Comparison of ENCODE assay signal across 20 cellular contexts in the genomic region with DNA sequence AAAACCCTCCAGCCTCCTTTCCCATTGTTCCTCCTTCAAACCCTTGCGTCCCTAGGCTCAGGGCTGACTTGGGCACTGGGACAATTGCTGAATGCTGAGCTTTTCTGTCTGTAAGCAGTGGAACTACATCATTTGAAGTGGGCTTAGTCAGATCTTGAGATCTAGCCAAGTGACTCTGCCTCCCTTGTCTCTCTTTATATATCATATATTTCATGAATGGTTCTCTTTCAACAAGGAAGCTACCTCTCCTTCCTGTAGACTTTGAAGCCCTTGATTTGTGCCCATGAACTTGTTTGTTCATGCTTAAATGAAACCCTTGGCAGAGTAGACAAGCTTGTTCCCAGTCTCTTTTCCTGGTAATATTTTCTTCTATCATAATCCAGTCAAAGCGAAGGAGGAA. TPM values are rescaled to one million over a fixed set of nuclear protein-coding genes. Genes with fewer than 3 reads are reported as not detected.
DNase-seq lines count a peak whose midpoint lies in the region; ATAC-seq and TF ChIP-seq lines count a peak whose summit lies in the region.
"Had no signal": no experiment of that assay in that cellular context is flagged by ENCODE, and none has a peak within 500 bp of the region (broad histone marks: within the 10 kb centered on the region; RNA-seq: fewer than 3 reads in every experiment).

No MANE protein-coding gene starts in this region.

- no peaks in the 10 kb centered on the region for H3K27me3 Mint-ChIP-seq in osteocyte (ENCODE audit: unreplicated experiment)
- peaks cover 0 to 4% of the 10 kb centered on the region in 2 donors for H3K27me3 Mint-ChIP-seq in CD8-positive, alpha-beta memory T cell
- no peaks in the 10 kb centered on the region for H3K27me3 Mint-ChIP-seq in activated CD4-positive, alpha-beta memory T cell treated with anti-CD3 and anti-CD28 coated beads, Interleukin-2, amount 10 ng/mL, durations not matched to agents 7 days and 5 days
- H3K27me3 Mint-ChIP-seq: dendritic cell treated with granulocyte-macrophage colony-stimulating factor and Interleukin-4, amounts not matched to agents 40 ng/mL and 50 ng/mL, for 4 days had no signal

- H3K4me1 Mint-ChIP-seq in osteocyte (ENCODE audit: unreplicated experiment) = peaks cover 28% of the 10 kb centered on the region
- no peaks in the 10 kb centered on the region for H3K4me1 Mint-ChIP-seq in CD8-positive, alpha-beta memory T cell
- H3K4me1 Mint-ChIP-seq in activated CD4-positive, alpha-beta memory T cell treated with anti-CD3 and anti-CD28 coated beads, Interleukin-2, amount 10 ng/mL, durations not matched to agents 7 days and 5 days = no peaks in the 10 kb centered on the region
- H3K4me1 Mint-ChIP-seq: B cell, memory B cell had no signal

- no peaks in the 10 kb centered on the region for H3K4me1 ChIP-seq in CD8-positive, alpha-beta memory T cell (ENCODE audit: insufficient read depth, low read length)
- H3K4me1 ChIP-seq: gastrocnemius medialis, HAP-1 had no signal

- H3K27ac Mint-ChIP-seq in osteocyte (ENCODE audit: unreplicated experiment) = no peak overlapping the region
- no peak overlapping the region for H3K27ac Mint-ChIP-seq in CD8-positive, alpha-beta memory T cell
- H3K27ac Mint-ChIP-seq in activated CD4-positive, alpha-beta memory T cell treated with anti-CD3 and anti-CD28 coated beads, Interleukin-2, amount 10 ng/mL, durations not matched to agents 7 days and 5 days = no peak overlapping the region
- H3K27ac Mint-ChIP-seq: activated CD4-positive, alpha-beta T cell treated with anti-CD3 and anti-CD28 coated beads for 36 hours; activated naive CD8-positive, alpha-beta T cell treated with anti-CD3 and anti-CD28 coated beads, Interleukin-2, amount 10 ng/mL, durations not matched to agents 7 days and 5 days; B cell; dendritic cell treated with granulocyte-macrophage colony-stimulating factor and Interleukin-4, amounts not matched to agents 40 ng/mL and 50 ng/mL, for 4 days; memory B cell had no signal

- H3K9me3 ChIP-seq in CD8-positive, alpha-beta memory T cell (ENCODE audit: low read length) = no peaks in the 10 kb centered on the region
- H3K9me3 ChIP-seq: gastrocnemius medialis, HAP-1 had no signal

- no peak overlapping the region for H3K4me3 ChIP-seq in CD8-positive, alpha-beta memory T cell (ENCODE audit: low read length)
- H3K4me3 ChIP-seq: gastrocnemius medialis, HAP-1 had no signal

- ATAC-seq in esophagus mucosa = peak; percentile 88
- ATAC-seq: activated CD4-positive, alpha-beta T cell treated with anti-CD3 and anti-CD28 coated beads for 36 hours; gastrocnemius medialis; Panc1 had no signal

- H3K27me3 ChIP-seq in CD8-positive, alpha-beta memory T cell (ENCODE audit: insufficient read depth, low read length, poor library complexity, severe bottlenecking) = no peaks in the 10 kb centered on the region
- H3K27me3 ChIP-seq: gastrocnemius medialis had no signal

- TF ChIP-seq CTCF in osteocyte (IDR thresholded peaks at IDR 0.05) = no peak

- H3K9me3 Mint-ChIP-seq in osteocyte (ENCODE audit: unreplicated experiment) = no peaks in the 10 kb centered on the region
- no peaks in the 10 kb centered on the region for H3K9me3 Mint-ChIP-seq in CD8-positive, alpha-beta memory T cell
- H3K9me3 Mint-ChIP-seq in activated CD4-positive, alpha-beta memory T cell treated with anti-CD3 and anti-CD28 coated beads, Interleukin-2, amount 10 ng/mL, durations not matched to agents 7 days and 5 days = no peaks in the 10 kb centered on the region
- H3K9me3 Mint-ChIP-seq: activated naive CD8-positive, alpha-beta T cell treated with anti-CD3 and anti-CD28 coated beads, Interleukin-2, amount 10 ng/mL, durations not matched to agents 7 days and 5 days; dendritic cell treated with granulocyte-macrophage colony-stimulating factor and Interleukin-4, amounts not matched to agents 40 ng/mL and 50 ng/mL, for 4 days; memory B cell had no signal

- H3K4me3 Mint-ChIP-seq in osteocyte (ENCODE audit: unreplicated experiment) = no peak overlapping the region
- H3K4me3 Mint-ChIP-seq in CD8-positive, alpha-beta memory T cell = no peak overlapping the region
- no peak overlapping the region for H3K4me3 Mint-ChIP-seq in activated CD4-positive, alpha-beta memory T cell treated with anti-CD3 and anti-CD28 coated beads, Interleukin-2, amount 10 ng/mL, durations not matched to agents 7 days and 5 days
- H3K4me3 Mint-ChIP-seq: activated CD4-positive, alpha-beta T cell treated with anti-CD3 and anti-CD28 coated beads for 36 hours; activated naive CD8-positive, alpha-beta T cell treated with anti-CD3 and anti-CD28 coated beads, Interleukin-2, amount 10 ng/mL, durations not matched to agents 7 days and 5 days; B cell; dendritic cell treated with granulocyte-macrophage colony-stimulating factor and Interleukin-4, amounts not matched to agents 40 ng/mL and 50 ng/mL, for 4 days; memory B cell had no signal

- no peaks in the 10 kb centered on the region for H3K36me3 Mint-ChIP-seq in osteocyte (ENCODE audit: unreplicated experiment)
- no peaks in the 10 kb centered on the region for H3K36me3 Mint-ChIP-seq in CD8-positive, alpha-beta memory T cell
- H3K36me3 Mint-ChIP-seq in activated CD4-positive, alpha-beta memory T cell treated with anti-CD3 and anti-CD28 coated beads, Interleukin-2, amount 10 ng/mL, durations not matched to agents 7 days and 5 days (ENCODE audit: low read depth) = no peaks in the 10 kb centered on the region
- H3K36me3 Mint-ChIP-seq: activated naive CD8-positive, alpha-beta T cell treated with anti-CD3 and anti-CD28 coated beads, Interleukin-2, amount 10 ng/mL, durations not matched to agents 7 days and 5 days; memory B cell had no signal

- DNase-seq in COLO829 (ENCODE audit: low spot score) (peak; percentile 91), RPMI7951 (ENCODE audit: low read depth) (peak; percentile 46), osteocyte (ENCODE audit: extremely low spot score, unreplicated experiment) (peak; percentile 11), substantia nigra (lab: John Stamatoyannopoulos, UW) (no peak), NCI-H2029 treated with DMSO at 0.1 percent for 48 hours (lab: John Stamatoyannopoulos, UW) (no peak)
- no peak for DNase-seq in CD8-positive, alpha-beta memory T cell
- no peak for DNase-seq in activated CD4-positive, alpha-beta memory T cell treated with anti-CD3 and anti-CD28 coated beads, Interleukin-2, amount 10 ng/mL, durations not matched to agents 7 days and 5 days
- DNase-seq: activated CD4-positive, alpha-beta T cell treated with anti-CD3 and anti-CD28 coated beads for 36 hours; activated naive CD8-positive, alpha-beta T cell treated with anti-CD3 and anti-CD28 coated beads, Interleukin-2, amount 10 ng/mL, durations not matched to agents 7 days and 5 days; gastrocnemius medialis; NCI-H187 treated with DMSO at 0.1 percent for 48 hours; NCI-H69; stimulated activated naive CD4-positive, alpha-beta T cell; T-helper 2 cell had no signal

- H3K27ac ChIP-seq in CD8-positive, alpha-beta memory T cell (ENCODE audit: low read depth, low read length) = no peak overlapping the region
- no peak overlapping the region for H3K27ac ChIP-seq in substantia nigra (ENCODE audit: low read depth, low read length, poor library complexity, severe bottlenecking)
- H3K27ac ChIP-seq: gastrocnemius medialis had no signal

- no peaks in the 10 kb centered on the region for H3K36me3 ChIP-seq in CD8-positive, alpha-beta memory T cell (ENCODE audit: insufficient read depth, low read length)
- H3K36me3 ChIP-seq: gastrocnemius medialis, HAP-1 had no signal

- POLR2A ChIA-PET in CD8-positive, alpha-beta memory T cell (lab: Charles Lee) = no interaction called here
- POLR2A ChIA-PET in activated CD4-positive, alpha-beta memory T cell treated with anti-CD3 and anti-CD28 coated beads, Interleukin-2, amount 10 ng/mL, durations not matched to agents 7 days and 5 days (lab: Charles Lee) = no interaction called here

- CTCF ChIA-PET in CD8-positive, alpha-beta memory T cell (lab: Charles Lee) = no interaction called here
- CTCF ChIA-PET in activated CD4-positive, alpha-beta memory T cell treated with anti-CD3 and anti-CD28 coated beads, Interleukin-2, amount 10 ng/mL, durations not matched to agents 7 days and 5 days (lab: Charles Lee) = no interaction called here

RNA-seq across cellular contexts. Expression of a gene that starts 60.0 kb away (rescaled TPM):
- 25.5 and 25.7 TPM in 2 replicates for total RNA-seq in RPMI7951 (2014; rRNA removed; shearing (Covaris generic))
- 16.5 TPM for total RNA-seq in esophagus mucosa
- total RNA-seq in osteocyte = 47.5 and 51.0 TPM in 2 replicates
- total RNA-seq in CD8-positive, alpha-beta memory T cell = under 1 TPM; 0.18 to 0.60 TPM
- polyA plus RNA-seq in CD8-positive, alpha-beta memory T cell = 0.12 TPM
- not detected for total RNA-seq in activated CD4-positive, alpha-beta memory T cell treated with anti-CD3 and anti-CD28 coated beads, Interleukin-2, amount 10 ng/mL, durations not matched to agents 7 days and 5 days

Comparison
In these comparisons a context has a peak if more than half of its experiments do, and no peak if none do; other contexts are left out.
1. DNase-seq: peak in COLO829 (single experiment), RPMI7951 (single experiment) and osteocyte (single experiment); none in CD8-positive, alpha-beta memory T cell (0 of 5), substantia nigra (0 of 49), NCI-H2029 treated with DMSO at 0.1 percent for 48 hours (single experiment) and activated CD4-positive, alpha-beta memory T cell treated with anti-CD3 and anti-CD28 coated beads, Interleukin-2, amount 10 ng/mL, durations not matched to agents 7 days and 5 days (single experiment).
2. RNA of a gene that starts 60.0 kb away (total RNA-seq): 47.5 to 51.0 TPM in osteocyte, 25.5 to 25.7 TPM in RPMI7951 and 16.5 TPM in esophagus mucosa (single experiment); 0.18 to 0.60 TPM in CD8-positive, alpha-beta memory T cell and not detected in activated CD4-positive, alpha-beta memory T cell treated with anti-CD3 and anti-CD28 coated beads, Interleukin-2, amount 10 ng/mL, durations not matched to agents 7 days and 5 days; every median in the first group is over 10 times any median in the second.